9 cellular contexts compared by ENCODE assay signal in genomic region chr21:38277501-38278111, GRCh38. TPM values are rescaled to one million over a fixed set of nuclear protein-coding genes. Genes with fewer than 3 reads are reported as not detected.
DNase-seq lines count a peak whose midpoint lies in the region; ATAC-seq, FAIRE-seq and TF ChIP-seq lines count a peak whose summit lies in the region.
"Had no signal": no experiment of that assay in that cellular context is flagged by ENCODE, and none has a peak within 500 bp of the region (broad histone marks: within the 10 kb centered on the region; RNA-seq: fewer than 3 reads in every experiment).

No MANE protein-coding gene starts in this region.

- no peaks in the 10 kb centered on the region for H4K20me1 ChIP-seq in GM23248 (ENCODE audit: insufficient read depth)
- H4K20me1 ChIP-seq in PC-3 (ENCODE audit: low read length) = no peaks in the 10 kb centered on the region
- H4K20me1 ChIP-seq in endothelial cell of umbilical vein (replicated peaks; ENCODE audit: control insufficient read depth, extremely low read depth, insufficient read depth, low read length) = no peaks in the 10 kb centered on the region

- H2AFZ ChIP-seq in GM23248 (0 out of 2 replicates have a peak overlapping the region, but pooled peaks have one; percentile 18), PC-3 (ENCODE audit: low read length) (peak overlapping the region; percentile 46; the same call in 1 of the 2 replicates), endothelial cell of umbilical vein (ENCODE audit: low read depth, low read length) (no peak overlapping the region), trophoblast cell (ENCODE audit: insufficient read depth, low read length, poor library complexity) (no peak overlapping the region)

- H3K27ac ChIP-seq in GM23248 (peak overlapping the region; percentile 87), PC-3 (ENCODE audit: low read length) (peak overlapping the region; percentile 94), endothelial cell of umbilical vein (ENCODE audit: insufficient read depth, low read depth, low read length) (no peak overlapping the region), trophoblast cell (ENCODE audit: low read depth, low read length) (no peak overlapping the region)

- H3K79me2 ChIP-seq in GM23248 (ENCODE audit: insufficient read depth) (no peaks in the 10 kb centered on the region), PC-3 (ENCODE audit: low read length) (no peaks in the 10 kb centered on the region), endothelial cell of umbilical vein (ENCODE audit: control insufficient read depth, insufficient read depth, low read length) (no peaks in the 10 kb centered on the region), trophoblast cell (ENCODE audit: control insufficient read depth, insufficient read depth, low read length, poor library complexity) (no peaks in the 10 kb centered on the region)

- H3K4me2 ChIP-seq in GM23248 (ENCODE audit: unreplicated experiment) (peak overlapping the region; percentile 11), PC-3 (ENCODE audit: low read length) (peak overlapping the region; percentile 54), endothelial cell of umbilical vein (ENCODE audit: insufficient read depth, low read length) (no peak overlapping the region), trophoblast cell (ENCODE audit: low read length) (no peak overlapping the region)

- no peak overlapping the region for H4K91ac ChIP-seq in trophoblast cell (ENCODE audit: low read depth, low read length)

- no peak overlapping the region for H3K18ac ChIP-seq in trophoblast cell (ENCODE audit: low read length)

- H3K23ac ChIP-seq in trophoblast cell (ENCODE audit: low read length) = no peak overlapping the region

- H2AK5ac ChIP-seq in trophoblast cell (ENCODE audit: low read length) = no peak overlapping the region

- H3K9me3 ChIP-seq in GM23248 (ENCODE audit: low read depth) (no peaks in the 10 kb centered on the region), PC-3 (ENCODE audit: low read length) (no peaks in the 10 kb centered on the region), endothelial cell of umbilical vein (replicated peaks; ENCODE audit: control insufficient read depth, insufficient read depth, low read length) (no peaks in the 10 kb centered on the region), trophoblast cell (ENCODE audit: insufficient read depth, low read depth, low read length) (no peaks in the 10 kb centered on the region)

- FAIRE-seq in endothelial cell of umbilical vein (lab: Jason Lieb, UNC) = peak; percentile 86

- no peaks in the 10 kb centered on the region for H3K79me1 ChIP-seq in trophoblast cell (ENCODE audit: low read length)

- no peak overlapping the region for H4K8ac ChIP-seq in trophoblast cell (ENCODE audit: low read depth, low read length)

- no peak for TF ChIP-seq CTCF in PC-3 (conservative IDR thresholded peaks at IDR 0.05; ENCODE audit: low read depth, low read length)
- no peak for TF ChIP-seq CTCF in endothelial cell of umbilical vein (IDR thresholded peaks at IDR 0.05; ENCODE audit: extremely low read depth in 1 of 2, insufficient read depth in 1 of 2, low read depth in 1 of 2, low read length in 2 of 2)

- H3K36me3 ChIP-seq in GM23248 (ENCODE audit: low read depth) = no peaks in the 10 kb centered on the region
- H3K36me3 ChIP-seq in PC-3 (ENCODE audit: low read depth, low read length) = no peaks in the 10 kb centered on the region
- H3K36me3 ChIP-seq in endothelial cell of umbilical vein (ENCODE audit: control insufficient read depth in 2 of 2, extremely low read depth in 1 of 2, insufficient read depth in 2 of 2, low read length in 2 of 2) = no peaks in the 10 kb centered on the region
- H3K36me3 ChIP-seq in trophoblast cell (ENCODE audit: control insufficient read depth in 1 of 2, insufficient read depth in 2 of 2, low read length in 2 of 2) = no peaks in the 10 kb centered on the region

- H3K14ac ChIP-seq in trophoblast cell (ENCODE audit: low read length) = no peak overlapping the region

- no peak overlapping the region for H3K4ac ChIP-seq in trophoblast cell (ENCODE audit: low read depth, low read length)

- POLR2A ChIA-PET in PC-3 (lab: Charles Lee; ENCODE audit: unreplicated experiment) (no interaction called here), endothelial cell of umbilical vein (lab: Charles Lee) (no interaction called here)

- H3K9ac ChIP-seq in GM23248 = peak overlapping the region; percentile 37
- peak overlapping the region; percentile 68 for H3K9ac ChIP-seq in PC-3 (ENCODE audit: low read length)
- H3K9ac ChIP-seq in endothelial cell of umbilical vein (replicated peaks; ENCODE audit: extremely low read depth, insufficient read depth, low read length) = no peak overlapping the region
- H3K9ac ChIP-seq in trophoblast cell (ENCODE audit: low read length) = no peak overlapping the region

- TF ChIP-seq POLR2A in endothelial cell of umbilical vein (IDR thresholded peaks at IDR 0.05; ENCODE audit: low read depth, low read length) = no peak

- no peak overlapping the region for H2BK5ac ChIP-seq in trophoblast cell (ENCODE audit: low read depth, low read length, poor library complexity)

- no peaks in the 10 kb centered on the region for H3K9me1 ChIP-seq in endothelial cell of umbilical vein (replicated peaks; ENCODE audit: control insufficient read depth, extremely low read depth, insufficient read depth, low read length)

- no peaks in the 10 kb centered on the region for H3K9me2 ChIP-seq in GM23248 (ENCODE audit: insufficient read depth)
- no peaks in the 10 kb centered on the region for H3K9me2 ChIP-seq in PC-3 (replicated peaks; ENCODE audit: low read length)

- in situ Hi-C loops in GM23248 (cut with MboI) = no loop called here

- dilution Hi-C loops in endothelial cell of umbilical vein (cut with MboI; ENCODE audit: extremely low pct_ligation_motif_present, low sequenced_read_pairs) = no loop called here

- WGBS in GM23248 (ENCODE audit: low coverage in 1 of 2, low lambda C conversion rate in 2 of 2, missing lambda C conversion rate in 2 of 2), 2 experiments = 0 to 2% methylated on average over 9 of the region's 9 CpGs
- no CpG with 5 or more reads among the region's 9 CpGs for WGBS in trophoblast cell (ENCODE audit: extremely low coverage, insufficient coverage, insufficient read length)

- H3K4me3 ChIP-seq in GM23248 (no peak overlapping the region), PC-3 (ENCODE audit: low read length) (no peak overlapping the region), endothelial cell of umbilical vein (replicated peaks in 1 of 3; ENCODE audit: insufficient read depth in 1 of 3, low read depth in 1 of 3, low read length in 3 of 3) (no peak overlapping the region), trophoblast cell (ENCODE audit: low read depth, low read length) (no peak overlapping the region)

- H2BK120ac ChIP-seq in trophoblast cell (ENCODE audit: insufficient read depth, low read length, poor library complexity) = no peak overlapping the region

- H2BK12ac ChIP-seq in trophoblast cell (ENCODE audit: low read length) = no peak overlapping the region

- no TSS peak for BruUV-seq in PC-3 (replicated peaks; lab: Mats Ljungman, UMichigan)
- no TSS peak for BruUV-seq in endothelial cell of umbilical vein (replicated peaks; lab: Mats Ljungman, UMichigan)

- ATAC-seq in PC-3 (peak; percentile 93), GM21723 (IDR thresholded peaks at IDR 0.05; ENCODE audit: unreplicated experiment) (no peak), GM18519 (IDR thresholded peaks at IDR 0.05; ENCODE audit: low FRiP score, unreplicated experiment) (no peak), GM18909 (IDR thresholded peaks at IDR 0.05; ENCODE audit: poor library complexity, unreplicated experiment) (no peak)

- DNase-seq in GM23248 = peak; percentile 99
- peak; percentile 95 for DNase-seq in PC-3
- peak; percentile 62 for DNase-seq in endothelial cell of umbilical vein (ENCODE audit: low read depth, low spot score)
- DNase-seq in trophoblast cell = peak; percentile 80 to 86
- DNase-seq in NCI-H187 treated with DMSO at 0.1 percent for 48 hours (lab: John Stamatoyannopoulos, UW) = no peak
- DNase-seq: NCI-H526 treated with DMSO at 0.1 percent for 48 hours had no signal

- H3F3A ChIP-seq in GM23248 (ENCODE audit: insufficient read depth) (peaks cover 26% of the 10 kb centered on the region), PC-3 (ENCODE audit: low read length, unreplicated experiment) (peaks cover 4% of the 10 kb centered on the region)

- CTCF ChIA-PET in PC-3 (lab: Charles Lee) = interaction anchor here (1.0 kb wide), 1 partner anchor 75 kb away, joined by 4 read pairs; no protein-coding TSS in a partner anchor
- CTCF ChIA-PET in endothelial cell of umbilical vein (lab: Charles Lee) = interaction anchor here (0.6 to 2.1 kb wide), 8 partner anchors 9 to 118 kb away, joined by 3 to 8 read pairs (median 4); no protein-coding TSS in a partner anchor

- no peak overlapping the region for H4K12ac ChIP-seq in trophoblast cell (ENCODE audit: low read depth, low read length)

- H3K27me3 ChIP-seq in GM23248 (replicated peaks; ENCODE audit: insufficient read depth) (no peaks in the 10 kb centered on the region), PC-3 (ENCODE audit: low read length) (no peaks in the 10 kb centered on the region), endothelial cell of umbilical vein (ENCODE audit: control insufficient read depth in 2 of 2, insufficient read depth in 2 of 2, low read length in 2 of 2) (peaks cover 0 to 4% of the 10 kb centered on the region in 2 experiments), trophoblast cell (ENCODE audit: insufficient read depth, low read length) (no peaks in the 10 kb centered on the region)

- H3K4me1 ChIP-seq in GM23248 (ENCODE audit: insufficient read depth) (peaks cover 17% of the 10 kb centered on the region), PC-3 (ENCODE audit: insufficient read depth, low read length) (peaks cover 21% of the 10 kb centered on the region), endothelial cell of umbilical vein (ENCODE audit: control insufficient read depth, extremely low read depth, insufficient read depth, low read length) (peaks cover 12% of the 10 kb centered on the region), trophoblast cell (ENCODE audit: control insufficient read depth in 1 of 2, insufficient read depth in 2 of 2, low read length in 2 of 2) (no peaks in the 10 kb centered on the region)

- intact Hi-C loops in PC-3 (cut with micrococcal nuclease) (loop anchor here (1.0 to 5.0 kb wide), 3 partner anchors 25 to 47 kb away; no protein-coding TSS in a partner anchor), endothelial cell of umbilical vein (cut with micrococcal nuclease) (no loop called here)

RNA-seq across cellular contexts. Expression of gene KCNJ15, which starts 20.8 kb away (rescaled TPM):
- 1.2 and 2.1 TPM in 2 replicates for total RNA-seq in GM23248 (2014; rRNA removed; shearing (Covaris generic))
- polyA plus RNA-seq in GM23248 (2016; fragmentation: Nextera tagmentation; extraction: Ambion mirVana) (2.1 and 2.3 TPM in 2 replicates), endothelial cell of umbilical vein (1.5 and 2.4 TPM in 2 replicates)
- total RNA-seq in PC-3 (2014; rRNA removed) (0.26 TPM in 1 of 2 replicates, not detected in the other), endothelial cell of umbilical vein (1.4 and 1.5 TPM in 2 replicates)
- polyA plus RNA-seq in endothelial cell of umbilical vein (2011; cell fraction: cytosol; rRNA removed) = 1.5 and 1.7 TPM in 2 replicates
- polyA plus RNA-seq in endothelial cell of umbilical vein (2011; cell fraction: nucleus; rRNA removed) = 0.55 and 0.63 TPM in 2 replicates
- 0.16 and 0.37 TPM in 2 replicates for polyA plus RNA-seq in endothelial cell of umbilical vein (2012)
- polyA minus RNA-seq in endothelial cell of umbilical vein = 1.0 and 5.6 TPM in 2 replicates
- not detected for polyA minus RNA-seq in endothelial cell of umbilical vein (2011; cell fraction: cytosol; rRNA and poly(A)+ RNA removed)
- 0.14 and 1.2 TPM in 2 replicates for polyA minus RNA-seq in endothelial cell of umbilical vein (2011; cell fraction: nucleus; rRNA and poly(A)+ RNA removed)
- 2.3 and 2.5 TPM in 2 replicates for polyA plus RNA-seq in trophoblast cell (2013)

Comparison
In these comparisons a context has a peak if more than half of its experiments do, and no peak if none do; other contexts are left out.
1. H2AFZ ChIP-seq: peak in GM23248 (single experiment) and PC-3 (single experiment); none in endothelial cell of umbilical vein (single experiment) and trophoblast cell (single experiment).
2. H3K27ac ChIP-seq: peak in GM23248 (single experiment) and PC-3 (single experiment); none in endothelial cell of umbilical vein (single experiment) and trophoblast cell (single experiment).
3. H3K4me2 ChIP-seq: peak in GM23248 (single experiment) and PC-3 (single experiment); none in endothelial cell of umbilical vein (single experiment) and trophoblast cell (single experiment).
4. H3K9ac ChIP-seq: peak in GM23248 (single experiment) and PC-3 (single experiment); none in endothelial cell of umbilical vein (single experiment) and trophoblast cell (single experiment).